In genomic region chr12:130685250-130685649, GRCh38 we compare ENCODE assay signal across 17 cellular contexts. TPM values are rescaled to one million over a fixed set of nuclear protein-coding genes. Genes with fewer than 3 reads are reported as not detected.
DNase-seq lines count a peak whose midpoint lies in the region; ATAC-seq and TF ChIP-seq lines count a peak whose summit lies in the region.
"Had no signal": no experiment of that assay in that cellular context is flagged by ENCODE, and none has a peak within 500 bp of the region (broad histone marks: within the 10 kb centered on the region; RNA-seq: fewer than 3 reads in every experiment).

No MANE protein-coding gene starts in this region.

- peak overlapping the region; percentile 21 for H2BK120ac ChIP-seq in mesendoderm (ENCODE audit: low read depth, low read length)

- H4K5ac ChIP-seq in mesendoderm (ENCODE audit: low read length), result peak overlapping the region; percentile 37

- H3K27me3 ChIP-seq in mesendoderm (ENCODE audit: insufficient read depth, low read length, poor library complexity) (no peaks in the 10 kb centered on the region), spleen (replicated peaks in 1 of 7) (peaks cover 0 to 27% (median 0%) of the 10 kb centered on the region in 7 donors)

- no peak overlapping the region for H4K8ac ChIP-seq in mesendoderm (ENCODE audit: low read depth, low read length)

- no peak for ATAC-seq in HG02840 (IDR thresholded peaks at IDR 0.05; ENCODE audit: low FRiP score, unreplicated experiment)
- ATAC-seq in HG03442 (IDR thresholded peaks at IDR 0.05; ENCODE audit: unreplicated experiment), result no peak

- no peaks in the 10 kb centered on the region for H3K79me2 ChIP-seq in mesendoderm (ENCODE audit: control insufficient read depth, insufficient read depth, low read length)

- peak overlapping the region; percentile 52 for H3K18ac ChIP-seq in mesendoderm (ENCODE audit: low read length)

- peak; percentile 37 to 61 for DNase-seq in NCI-H524 (lab: John Stamatoyannopoulos, UW)
- no peak for DNase-seq in NCI-H524 treated with DMSO at 0.1 percent for 48 hours (lab: John Stamatoyannopoulos, UW)
- peak; percentile 25 for DNase-seq in mesendoderm
- DNase-seq in spleen, result peak; percentile 22
- no peak for DNase-seq in NCI-H748 (lab: John Stamatoyannopoulos, UW; ENCODE audit: unreplicated experiment)
- DNase-seq: AML-193; Caco-2; CD4-positive, alpha-beta T cell; GDM1 had no signal

- TF ChIP-seq CTCF in spleen (IDR thresholded peaks at IDR 0.05 in 8 of 11, conservative IDR thresholded peaks at IDR 0.05 in 3 of 11), result no peak

- no peaks in the 10 kb centered on the region for H3K79me1 ChIP-seq in mesendoderm (ENCODE audit: low read length)

- H2BK15ac ChIP-seq in mesendoderm (replicated peaks; ENCODE audit: low read depth), result no peak overlapping the region

- no peaks in the 10 kb centered on the region for H3K9me3 ChIP-seq in spleen
- H3K9me3 ChIP-seq: A549, Caco-2, HAP-1 had no signal

- WGBS in mesendoderm (ENCODE audit: extremely low coverage, insufficient coverage, low lambda C conversion rate), result no CpG with 5 or more reads among the region's 10 CpGs
- 75 to 93% (median 79%) methylated on average over 10 of the region's 10 CpGs for WGBS in spleen, 5 donors

- H3K4ac ChIP-seq in mesendoderm (ENCODE audit: low read depth, low read length), result peak overlapping the region; percentile 26

- H3K36me3 ChIP-seq in mesendoderm (ENCODE audit: control insufficient read depth, insufficient read depth, low read length) (no peaks in the 10 kb centered on the region), spleen (no peaks in the 10 kb centered on the region)
- H3K36me3 ChIP-seq: HAP-1 had no signal

- H3K27ac ChIP-seq in mesendoderm (ENCODE audit: low read depth, low read length) (no peak overlapping the region), spleen (no peak overlapping the region)
- H3K27ac ChIP-seq: 22Rv1, A549, C4-2B, HL-60 had no signal

- H3K4me2 ChIP-seq in mesendoderm (ENCODE audit: low read length), result no peak overlapping the region
- H3K4me2 ChIP-seq: A549 had no signal

- peak overlapping the region; percentile 70 for H3K56ac ChIP-seq in mesendoderm (ENCODE audit: low read length)

- no peak overlapping the region for H3K23ac ChIP-seq in mesendoderm (ENCODE audit: low read length)

- H3K4me3 ChIP-seq in mesendoderm (ENCODE audit: low read length) (no peak overlapping the region), spleen (no peak overlapping the region)
- H3K4me3 ChIP-seq: A549, HAP-1 had no signal

- intact Hi-C loops in spleen (cut with DNase I; ENCODE audit: low total_unique reads), result no loop called here

- no peak overlapping the region for H3K9ac ChIP-seq in mesendoderm (ENCODE audit: low read length)

- TF ChIP-seq POLR2A in spleen (IDR thresholded peaks at IDR 0.05), result no peak

- H3K4me1 ChIP-seq in mesendoderm (ENCODE audit: control insufficient read depth, low read depth, low read length), result peaks cover 10% of the 10 kb centered on the region
- H3K4me1 ChIP-seq in spleen, result no peaks in the 10 kb centered on the region
- H3K4me1 ChIP-seq: A549, HAP-1 had no signal

- H2BK5ac ChIP-seq in mesendoderm (ENCODE audit: low read length), result peak overlapping the region; percentile 78

- H2AK5ac ChIP-seq in mesendoderm (ENCODE audit: low read length), result peak overlapping the region; percentile 49

RNA-seq across cellular contexts. Expression of gene RIMBP2, which starts 30.8 kb away (rescaled TPM):
- 1.5 TPM for polyA plus RNA-seq in mesendoderm (2013, experiment 1 of 2)
- polyA plus RNA-seq in mesendoderm (2013, experiment 2 of 2), result 1.4 TPM
- total RNA-seq in spleen, result 1 to 10 TPM in 4 of 7 donors, under 1 TPM in 3; 0.77 to 5.2 (median 2.3) TPM
- polyA plus RNA-seq in spleen, result under 1 TPM; 0.05 to 0.64 (median 0.13) TPM
- total RNA-seq: Caco-2; CD4-positive, alpha-beta T cell; HT1080 had no signal
- polyA plus RNA-seq: A549 had no signal

Comparison
In these comparisons a context has a peak if more than half of its experiments do, and no peak if none do; other contexts are left out.
1. DNase-seq: peak in NCI-H524 (2 of 2), mesendoderm (single experiment) and spleen (single experiment); none in NCI-H524 treated with DMSO at 0.1 percent for 48 hours (single experiment) and NCI-H748 (single experiment).